Comparison of ENCODE assay signal across 1 cellular context in the genomic region with DNA sequence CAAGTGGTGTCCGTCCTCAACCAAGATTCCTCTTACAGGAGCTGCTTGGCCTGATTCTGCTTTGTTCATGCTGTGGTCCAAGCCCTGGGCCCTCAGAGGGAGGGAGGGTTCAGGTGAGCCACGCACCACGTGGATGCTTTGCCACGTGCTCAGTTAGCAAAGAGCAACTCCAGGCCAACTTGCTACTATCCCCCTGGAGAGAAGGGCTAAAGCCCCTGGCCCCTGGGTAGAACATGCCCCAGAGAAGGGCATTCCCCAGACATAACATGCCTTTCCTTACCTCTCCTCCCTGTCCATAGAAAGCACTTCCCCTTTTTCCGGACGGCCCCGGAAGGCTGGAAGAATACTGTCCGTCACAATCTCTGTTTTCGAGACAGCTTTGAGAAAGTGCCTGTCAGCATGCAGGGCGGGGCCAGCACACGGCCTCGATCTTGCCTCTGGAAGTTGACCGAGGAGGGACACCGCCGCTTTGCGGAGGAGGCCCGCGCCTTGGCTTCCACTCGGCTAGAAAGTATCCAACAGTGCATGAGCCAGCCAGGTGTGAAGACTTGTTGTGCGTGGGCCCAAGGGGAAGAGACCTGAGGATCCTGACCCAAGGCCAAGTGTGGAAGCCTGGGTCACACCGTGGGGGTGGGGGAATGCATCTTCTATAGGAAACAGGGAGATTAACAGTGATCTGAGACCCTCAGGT.
A peak's percentile ranks its signal among the peaks of the same experiment; 100 is the strongest.
TF ChIP-seq lines count a peak whose summit lies in the region.

No MANE protein-coding gene starts in this region.

TF ChIP-seq in HepG2, 621 proteins besides CTCF, POLR2A, EP300 and RAD21:
- TF ChIP-seq PATZ1 (CRISPR knock-in tag; IDR thresholded peaks at IDR 0.05) (no peak), CBX5 (CRISPR knock-in tag; IDR thresholded peaks at IDR 0.05; ENCODE audit: borderline replicate concordance) (no peak)
- TF ChIP-seq, protein P1, sequence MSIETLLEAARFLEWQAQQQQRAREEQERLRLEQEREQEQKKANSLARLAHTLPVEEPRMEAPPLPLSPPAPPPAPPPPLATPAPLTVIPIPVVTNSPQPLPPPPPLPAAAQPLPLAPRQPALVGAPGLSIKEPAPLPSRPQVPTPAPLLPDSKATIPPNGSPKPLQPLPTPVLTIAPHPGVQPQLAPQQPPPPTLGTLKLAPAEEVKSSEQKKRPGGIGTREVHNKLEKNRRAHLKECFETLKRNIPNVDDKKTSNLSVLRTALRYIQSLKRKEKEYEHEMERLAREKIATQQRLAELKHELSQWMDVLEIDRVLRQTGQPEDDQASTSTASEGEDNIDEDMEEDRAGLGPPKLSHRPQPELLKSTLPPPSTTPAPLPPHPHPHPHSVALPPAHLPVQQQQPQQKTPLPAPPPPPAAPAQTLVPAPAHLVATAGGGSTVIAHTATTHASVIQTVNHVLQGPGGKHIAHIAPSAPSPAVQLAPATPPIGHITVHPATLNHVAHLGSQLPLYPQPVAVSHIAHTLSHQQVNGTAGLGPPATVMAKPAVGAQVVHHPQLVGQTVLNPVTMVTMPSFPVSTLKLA (IDR thresholded peaks at IDR 0.05), result 0 out of 2 replicates have a peak, but pooled peaks have one; percentile 7
- TF ChIP-seq, protein P2, sequence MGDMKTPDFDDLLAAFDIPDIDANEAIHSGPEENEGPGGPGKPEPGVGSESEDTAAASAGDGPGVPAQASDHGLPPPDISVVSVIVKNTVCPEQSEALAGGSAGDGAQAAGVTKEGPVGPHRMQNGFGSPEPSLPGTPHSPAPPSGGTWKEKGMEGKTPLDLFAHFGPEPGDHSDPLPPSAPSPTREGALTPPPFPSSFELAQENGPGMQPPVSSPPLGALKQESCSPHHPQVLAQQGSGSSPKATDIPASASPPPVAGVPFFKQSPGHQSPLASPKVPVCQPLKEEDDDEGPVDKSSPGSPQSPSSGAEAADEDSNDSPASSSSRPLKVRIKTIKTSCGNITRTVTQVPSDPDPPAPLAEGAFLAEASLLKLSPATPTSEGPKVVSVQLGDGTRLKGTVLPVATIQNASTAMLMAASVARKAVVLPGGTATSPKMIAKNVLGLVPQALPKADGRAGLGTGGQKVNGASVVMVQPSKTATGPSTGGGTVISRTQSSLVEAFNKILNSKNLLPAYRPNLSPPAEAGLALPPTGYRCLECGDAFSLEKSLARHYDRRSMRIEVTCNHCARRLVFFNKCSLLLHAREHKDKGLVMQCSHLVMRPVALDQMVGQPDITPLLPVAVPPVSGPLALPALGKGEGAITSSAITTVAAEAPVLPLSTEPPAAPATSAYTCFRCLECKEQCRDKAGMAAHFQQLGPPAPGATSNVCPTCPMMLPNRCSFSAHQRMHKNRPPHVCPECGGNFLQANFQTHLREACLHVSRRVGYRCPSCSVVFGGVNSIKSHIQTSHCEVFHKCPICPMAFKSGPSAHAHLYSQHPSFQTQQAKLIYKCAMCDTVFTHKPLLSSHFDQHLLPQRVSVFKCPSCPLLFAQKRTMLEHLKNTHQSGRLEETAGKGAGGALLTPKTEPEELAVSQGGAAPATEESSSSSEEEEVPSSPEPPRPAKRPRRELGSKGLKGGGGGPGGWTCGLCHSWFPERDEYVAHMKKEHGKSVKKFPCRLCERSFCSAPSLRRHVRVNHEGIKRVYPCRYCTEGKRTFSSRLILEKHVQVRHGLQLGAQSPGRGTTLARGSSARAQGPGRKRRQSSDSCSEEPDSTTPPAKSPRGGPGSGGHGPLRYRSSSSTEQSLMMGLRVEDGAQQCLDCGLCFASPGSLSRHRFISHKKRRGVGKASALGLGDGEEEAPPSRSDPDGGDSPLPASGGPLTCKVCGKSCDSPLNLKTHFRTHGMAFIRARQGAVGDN (CRISPR knock-in tag; IDR thresholded peaks at IDR 0.05), result peak; percentile 16; the same call in 1 of the 2 replicates
